8 cellular contexts compared by ENCODE assay signal in genomic region chr10:124696446-124697392, GRCh38. TPM values are rescaled to one million over a fixed set of nuclear protein-coding genes. Genes with fewer than 3 reads are reported as not detected.
DNase-seq lines count a peak whose midpoint lies in the region; ATAC-seq and TF ChIP-seq lines count a peak whose summit lies in the region.

No MANE protein-coding gene starts in this region.

- no peaks in the 10 kb centered on the region for H3K9me3 Mint-ChIP-seq in effector memory CD8-positive, alpha-beta T cell

- peak overlapping the region; percentile 70 to 77 for H3K4me3 Mint-ChIP-seq in effector memory CD8-positive, alpha-beta T cell

- H3K27me3 Mint-ChIP-seq in effector memory CD8-positive, alpha-beta T cell: no peaks in the 10 kb centered on the region

- peaks cover 73% of the 10 kb centered on the region for H3K36me3 Mint-ChIP-seq in effector memory CD8-positive, alpha-beta T cell (ENCODE audit: insufficient read depth)

- peak overlapping the region; percentile 95 to 96 for H3K27ac Mint-ChIP-seq in effector memory CD8-positive, alpha-beta T cell

- no peaks in the 10 kb centered on the region for H3K9me3 ChIP-seq in upper lobe of right lung
- no peaks in the 10 kb centered on the region for H3K9me3 ChIP-seq in sigmoid colon
- no peaks in the 10 kb centered on the region for H3K9me3 ChIP-seq in left lung

- TF ChIP-seq CTCF in GM10266 (IDR thresholded peaks at IDR 0.05; ENCODE audit: control insufficient read depth, insufficient read depth, low read depth, missing control alignments) (no peak), upper lobe of right lung (IDR thresholded peaks at IDR 0.05) (no peak), sigmoid colon (IDR thresholded peaks at IDR 0.05) (no peak), left lung (IDR thresholded peaks at IDR 0.05) (no peak)

- TF ChIP-seq EP300 in sigmoid colon (IDR thresholded peaks at IDR 0.05): no peak

- intact Hi-C loops in upper lobe of right lung (cut with DNase I) (no loop called here), sigmoid colon (cut with DNase I) (no loop called here), left lung (cut with DNase I) (no loop called here)

- H3K27me3 ChIP-seq in upper lobe of right lung (no peaks in the 10 kb centered on the region), sigmoid colon (no peaks in the 10 kb centered on the region), left lung (no peaks in the 10 kb centered on the region)

- 61 to 83% methylated on average over 19 of the region's 19 CpGs for WGBS in sigmoid colon, 2 donors

- H3K4me1 ChIP-seq in upper lobe of right lung: peaks cover 56% of the 10 kb centered on the region
- H3K4me1 ChIP-seq in sigmoid colon: peaks cover 0 to 74% (median 60%) of the 10 kb centered on the region in 4 donors
- H3K4me1 ChIP-seq in left lung: peaks cover 20 to 55% of the 10 kb centered on the region in 2 donors

- DNase-seq in GM10266 (ENCODE audit: extremely low spot score): peak; percentile 78
- DNase-seq in effector memory CD8-positive, alpha-beta T cell: peak in 2 of 3 experiments; percentile 33 to 39
- peak; percentile 52 for DNase-seq in upper lobe of right lung
- no peak for DNase-seq in sigmoid colon
- no peak for DNase-seq in left lung
- no peak for DNase-seq in mesenteric fat pad (ENCODE audit: low spot score)

- peaks cover 82 to 84% of the 10 kb centered on the region in 2 donors for H3K4me1 Mint-ChIP-seq in effector memory CD8-positive, alpha-beta T cell (ENCODE audit: low read depth in 2 of 2)

- H3K36me3 ChIP-seq in upper lobe of right lung (peaks cover 26% of the 10 kb centered on the region), sigmoid colon (peaks cover 0 to 19% (median 0%) of the 10 kb centered on the region in 4 donors), left lung (peaks cover 0 to 33% of the 10 kb centered on the region in 2 donors)

- H3K4me3 ChIP-seq in upper lobe of right lung: no peak overlapping the region
- no peak overlapping the region for H3K4me3 ChIP-seq in sigmoid colon
- no peak overlapping the region for H3K4me3 ChIP-seq in left lung

- ATAC-seq in GM19463 (IDR thresholded peaks at IDR 0.05; ENCODE audit: unreplicated experiment) (peak; percentile 77), HG03460 (IDR thresholded peaks at IDR 0.05; ENCODE audit: unreplicated experiment) (peak; percentile 75), upper lobe of right lung (no peak), left lung (no peak)
- peak; percentile 65 for ATAC-seq in effector memory CD8-positive, alpha-beta T cell (replicated peaks)

- peak overlapping the region; percentile 58 for H3K27ac ChIP-seq in upper lobe of right lung
- H3K27ac ChIP-seq in sigmoid colon: peak overlapping the region in 1 of 4 donors; percentile 17
- peak overlapping the region in 1 of 2 donors; percentile 68 for H3K27ac ChIP-seq in left lung

- no peak for TF ChIP-seq POLR2A in sigmoid colon (IDR thresholded peaks at IDR 0.05)

RNA-seq across cellular contexts. Expression of gene FAM53B, which starts 47.5 kb away (rescaled TPM):
- total RNA-seq in upper lobe of right lung: 31.4 TPM
- 10 to 100 TPM; 32.3 to 36.6 (median 34.4) TPM for total RNA-seq in sigmoid colon
- 10 to 100 TPM in 2 of 3 donors, 1 to 10 TPM in 1; 9.6 to 36.4 (median 12.0) TPM for polyA plus RNA-seq in sigmoid colon
- total RNA-seq in left lung: 10 to 100 TPM; 26.6 to 34.6 TPM
- 35.0 TPM for total RNA-seq in mesenteric fat pad

Comparison
In these comparisons a context has a peak if more than half of its experiments do, and no peak if none do; other contexts are left out.
1. DNase-seq: peak in GM10266 (single experiment), effector memory CD8-positive, alpha-beta T cell (2 of 3) and upper lobe of right lung (single experiment); none in sigmoid colon (single experiment), left lung (0 of 2) and mesenteric fat pad (single experiment).
2. ATAC-seq: peak in GM19463 (single experiment), HG03460 (single experiment) and effector memory CD8-positive, alpha-beta T cell (single experiment); none in upper lobe of right lung (single experiment) and left lung (single experiment).